ENCODE assay signal across 29 cellular contexts in genomic region chr3:108497271-108497670, GRCh38. TPM values are rescaled to one million over a fixed set of nuclear protein-coding genes. Genes with fewer than 3 reads are reported as not detected.
DNase-seq lines count a peak whose midpoint lies in the region; ATAC-seq, FAIRE-seq and TF ChIP-seq lines count a peak whose summit lies in the region.
"Had no signal": no experiment of that assay in that cellular context is flagged by ENCODE, and none has a peak within 500 bp of the region (broad histone marks: within the 10 kb centered on the region; RNA-seq: fewer than 3 reads in every experiment).

No MANE protein-coding gene starts in this region.

- DNase-seq in A549 (ENCODE audit: low read depth in 1 of 2, low spot score in 1 of 2) (no peak), HPDE6-E6E7 (ENCODE audit: extremely low spot score) (no peak)
- DNase-seq: 8988T; ACHN; AML-193; BE2C; C1 segment of cervical spinal cord; Caco-2; Calu3; CD4-positive, alpha-beta memory T cell; CD4-positive, alpha-beta T cell; CD4-positive, CD25-positive, alpha-beta regulatory T cell; CD8-positive, alpha-beta memory T cell; CD8-positive, alpha-beta T cell; COR-L47; DMS 273 treated with DMSO at 0.1 percent for 48 hours; DMS153; DMS53; DMS79; DMS79 treated with DMSO at 0.1 percent for 48 hours; DND-41; EL had no signal

- ATAC-seq in A549: no peak
- ATAC-seq: CD8-positive, alpha-beta T cell had no signal

- TF ChIP-seq POLR2A in A549 (IDR thresholded peaks at IDR 0.05; ENCODE audit: low read length): no peak

- no peak overlapping the region for H3K4me2 ChIP-seq in A549
- H3K4me2 ChIP-seq: BLaER1; BLaER1 treated with 17β-estradiol and CSF1 and Interleukin-3, amounts not matched to agents 10 nM and 100 nM had no signal

- POLR2A ChIA-PET in A549 (lab: Yijun Ruan, JAX): no interaction called here

- H3K9me3 ChIP-seq in A549: no peaks in the 10 kb centered on the region
- H3K9me3 ChIP-seq: BE2C; BLaER1; BLaER1 treated with 17β-estradiol and CSF1 and Interleukin-3, amounts not matched to agents 10 nM and 100 nM; Caco-2 had no signal

- no peak for TF ChIP-seq EP300 in A549 (IDR thresholded peaks at IDR 0.05)

- CTCF ChIA-PET in A549 (lab: Yijun Ruan, JAX): interaction anchor here (1.3 to 4.9 kb wide), 2 partner anchors 9 kb away, joined by 3 to 31 read pairs; no protein-coding TSS in a partner anchor

- WGBS in A549 (ENCODE audit: missing lambda C conversion rate): 41% methylated on average over 1 of the region's 1 CpG

- no peak for TF ChIP-seq RAD21 in A549 (conservative IDR thresholded peaks at IDR 0.05 in 1 of 2, IDR thresholded peaks at IDR 0.05 in 1 of 2)

- H3K4me3 ChIP-seq in A549: no peak overlapping the region
- H3K4me3 ChIP-seq: BLaER1; BLaER1 treated with 17β-estradiol and CSF1 and Interleukin-3, amounts not matched to agents 10 nM and 100 nM had no signal

- no peaks in the 10 kb centered on the region for H3K4me1 ChIP-seq in A549
- H3K4me1 ChIP-seq: BLaER1, Caco-2 had no signal

- no peak overlapping the region for H3K27ac ChIP-seq in A549
- H3K27ac ChIP-seq: 22Rv1; BLaER1; BLaER1 treated with 17β-estradiol and CSF1 and Interleukin-3, amounts not matched to agents 10 nM and 100 nM; C4-2B had no signal

- peak; percentile 32 for FAIRE-seq in A549 (lab: Jason Lieb, UNC)
- FAIRE-seq: A204.1, D721Med had no signal

- TF ChIP-seq CTCF in A549 (IDR thresholded peaks at IDR 0.05): no peak

TF ChIP-seq in A549, 52 proteins besides CTCF, POLR2A, EP300 and RAD21:
- no peak for TF ChIP-seq CBX2 (IDR thresholded peaks at IDR 0.05; ENCODE audit: borderline replicate concordance, low read depth)
- TF ChIP-seq, protein P1, sequence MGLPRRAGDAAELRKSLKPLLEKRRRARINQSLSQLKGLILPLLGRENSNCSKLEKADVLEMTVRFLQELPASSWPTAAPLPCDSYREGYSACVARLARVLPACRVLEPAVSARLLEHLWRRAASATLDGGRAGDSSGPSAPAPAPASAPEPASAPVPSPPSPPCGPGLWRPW (IDR thresholded peaks at IDR 0.05): no peak
- no peak for TF ChIP-seq MAFK (IDR thresholded peaks at IDR 0.05; ENCODE audit: partially characterized antibody)
- TF ChIP-seq ZNF302 (CRISPR knock-in tag; IDR thresholded peaks at IDR 0.05): no peak
- TF ChIP-seq BHLHE40 (IDR thresholded peaks at IDR 0.05; ENCODE audit: low read depth, low read length): no peak
- no peak for TF ChIP-seq ELK1 (IDR thresholded peaks at IDR 0.05; ENCODE audit: low read depth, low read length)
- no peak for TF ChIP-seq REST (IDR thresholded peaks at IDR 0.05)
- no peak for TF ChIP-seq HDAC2 (IDR thresholded peaks at IDR 0.05)
- no peak for TF ChIP-seq TP53 (CRISPR knock-in tag; IDR thresholded peaks at IDR 0.05)
- no peak for TF ChIP-seq EHMT2 (IDR thresholded peaks at IDR 0.05; ENCODE audit: low read depth)
- no peak for TF ChIP-seq HEYL (CRISPR knock-in tag; IDR thresholded peaks at IDR 0.05)
- no peak for TF ChIP-seq GATA3 (IDR thresholded peaks at IDR 0.05; ENCODE audit: borderline replicate concordance)
- no peak for TF ChIP-seq CHD4 (IDR thresholded peaks at IDR 0.05; ENCODE audit: borderline replicate concordance)
- TF ChIP-seq RNF2 (IDR thresholded peaks at IDR 0.05; ENCODE audit: borderline replicate concordance, low read depth): no peak
- TF ChIP-seq, protein P2, sequence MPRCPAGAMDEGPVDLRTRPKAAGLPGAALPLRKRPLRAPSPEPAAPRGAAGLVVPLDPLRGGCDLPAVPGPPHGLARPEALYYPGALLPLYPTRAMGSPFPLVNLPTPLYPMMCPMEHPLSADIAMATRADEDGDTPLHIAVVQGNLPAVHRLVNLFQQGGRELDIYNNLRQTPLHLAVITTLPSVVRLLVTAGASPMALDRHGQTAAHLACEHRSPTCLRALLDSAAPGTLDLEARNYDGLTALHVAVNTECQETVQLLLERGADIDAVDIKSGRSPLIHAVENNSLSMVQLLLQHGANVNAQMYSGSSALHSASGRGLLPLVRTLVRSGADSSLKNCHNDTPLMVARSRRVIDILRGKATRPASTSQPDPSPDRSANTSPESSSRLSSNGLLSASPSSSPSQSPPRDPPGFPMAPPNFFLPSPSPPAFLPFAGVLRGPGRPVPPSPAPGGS (IDR thresholded peaks at IDR 0.05): no peak

RNA-seq across cellular contexts. Expression of gene MYH15, which starts 13.1 kb away (rescaled TPM):
- polyA plus RNA-seq in A549 (2011; rRNA removed): 0.29 and 0.39 TPM in 2 replicates
- 0.01 and 0.04 TPM in 2 replicates for polyA plus RNA-seq in A549 (2012; cell fraction: cytosol; rRNA removed)
- polyA plus RNA-seq in A549 (2012; cell fraction: nucleus; rRNA removed): 0.06 and 0.12 TPM in 2 replicates
- 0.81 to 2.4 TPM (median 1.7 TPM) in 3 replicates for polyA plus RNA-seq in A549 (2017; fragmentation: RNase III; extraction: RNeasy Plus Mini Kit Qiagen cat#74134 plus additional on column Dnase treatment)
- 0.17 and 0.19 TPM in 2 replicates for polyA minus RNA-seq in A549 (2011; rRNA and poly(A)+ RNA removed)
- polyA plus RNA-seq: CD14-positive monocyte; CD4-positive, alpha-beta memory T cell; CD8-positive, alpha-beta memory T cell had no signal
